6 cellular contexts compared by ENCODE assay signal in genomic region chrX:144089674-144090073, GRCh38.
A peak's percentile ranks its signal among the peaks of the same experiment; 100 is the strongest.
DNase-seq lines count a peak whose midpoint lies in the region; ATAC-seq, FAIRE-seq and TF ChIP-seq lines count a peak whose summit lies in the region.
"Not testable (repeated sequence)": the region's sequence is repeated elsewhere in the genome, so short reads cannot be mapped to it uniquely, and the experiment has no call there.

No MANE protein-coding gene starts in this region.

- TF ChIP-seq CTCF in activated CD8-positive, alpha-beta T cell treated with anti-CD3 and anti-CD28 coated beads for 36 hours (IDR thresholded peaks at IDR 0.05), result not testable (repeated sequence)

- not testable (repeated sequence) for H3K27me3 Mint-ChIP-seq in activated CD8-positive, alpha-beta T cell treated with anti-CD3 and anti-CD28 coated beads for 36 hours; activated T-helper 17 cell treated with anti-CD3 and anti-CD28 coated beads, Interleukin-2, amount 50 U/mL, for 72 hours; activated naive CD8-positive, alpha-beta T cell treated with anti-CD3 and anti-CD28 coated beads, Interleukin-2, amount 50 U/mL, for 24 hours; stimulated activated naive B cell treated with anti-CD40 and anti-IgM and Interleukin-4, amounts not matched to agents 10 μg/mL and 1 μg/mL and 100 μg/mL, for 72 hours; stimulated activated naive CD8-positive, alpha-beta T cell treated with anti-CD3 and anti-CD28 coated beads, Interleukin-15, amount 100 ng/mL, for 72 hours

- not testable (repeated sequence) for H3K4me3 Mint-ChIP-seq in activated CD8-positive, alpha-beta T cell treated with anti-CD3 and anti-CD28 coated beads for 36 hours; activated T-helper 17 cell treated with anti-CD3 and anti-CD28 coated beads, Interleukin-2, amount 50 U/mL, for 72 hours; activated naive CD8-positive, alpha-beta T cell treated with anti-CD3 and anti-CD28 coated beads, Interleukin-2, amount 50 U/mL, for 24 hours; stimulated activated naive B cell treated with anti-CD40 and anti-IgM and Interleukin-4, amounts not matched to agents 10 μg/mL and 1 μg/mL and 100 μg/mL, for 72 hours; stimulated activated naive CD8-positive, alpha-beta T cell treated with anti-CD3 and anti-CD28 coated beads, Interleukin-15, amount 100 ng/mL, for 72 hours

- peak; percentile 61 for ATAC-seq in activated CD8-positive, alpha-beta T cell treated with anti-CD3 and anti-CD28 coated beads for 36 hours
- ATAC-seq in activated T-helper 17 cell treated with anti-CD3 and anti-CD28 coated beads, Interleukin-2, amount 50 U/mL, for 72 hours (replicated peaks), result peak; percentile 43
- ATAC-seq in activated naive CD8-positive, alpha-beta T cell treated with anti-CD3 and anti-CD28 coated beads, Interleukin-2, amount 50 U/mL, for 24 hours, result peak; percentile 73
- ATAC-seq in stimulated activated naive B cell treated with anti-CD40 and anti-IgM and Interleukin-4, amounts not matched to agents 10 μg/mL and 1 μg/mL and 100 μg/mL, for 72 hours (replicated peaks), result peak; percentile 77 to 78
- peak; percentile 56 for ATAC-seq in stimulated activated naive CD8-positive, alpha-beta T cell treated with anti-CD3 and anti-CD28 coated beads, Interleukin-15, amount 100 ng/mL, for 72 hours

- not testable (repeated sequence) for H3K36me3 Mint-ChIP-seq in activated CD8-positive, alpha-beta T cell treated with anti-CD3 and anti-CD28 coated beads for 36 hours (ENCODE audit: low read depth); activated T-helper 17 cell treated with anti-CD3 and anti-CD28 coated beads, Interleukin-2, amount 50 U/mL, for 72 hours (ENCODE audit: low read depth); activated naive CD8-positive, alpha-beta T cell treated with anti-CD3 and anti-CD28 coated beads, Interleukin-2, amount 50 U/mL, for 24 hours (ENCODE audit: low read depth); stimulated activated naive B cell treated with anti-CD40 and anti-IgM and Interleukin-4, amounts not matched to agents 10 μg/mL and 1 μg/mL and 100 μg/mL, for 72 hours

- DNase-seq in H54 (ENCODE audit: insufficient read length, low spot score); activated CD8-positive, alpha-beta T cell treated with anti-CD3 and anti-CD28 coated beads for 36 hours; activated naive CD8-positive, alpha-beta T cell treated with anti-CD3 and anti-CD28 coated beads, Interleukin-2, amount 50 U/mL, for 24 hours; stimulated activated naive B cell treated with anti-CD40 and anti-IgM and Interleukin-4, amounts not matched to agents 10 μg/mL and 1 μg/mL and 100 μg/mL, for 72 hours; stimulated activated naive CD8-positive, alpha-beta T cell treated with anti-CD3 and anti-CD28 coated beads, Interleukin-15, amount 100 ng/mL, for 72 hours: not testable (repeated sequence)

- H3K9me3 Mint-ChIP-seq in activated CD8-positive, alpha-beta T cell treated with anti-CD3 and anti-CD28 coated beads for 36 hours; activated T-helper 17 cell treated with anti-CD3 and anti-CD28 coated beads, Interleukin-2, amount 50 U/mL, for 72 hours; activated naive CD8-positive, alpha-beta T cell treated with anti-CD3 and anti-CD28 coated beads, Interleukin-2, amount 50 U/mL, for 24 hours; stimulated activated naive B cell treated with anti-CD40 and anti-IgM and Interleukin-4, amounts not matched to agents 10 μg/mL and 1 μg/mL and 100 μg/mL, for 72 hours; stimulated activated naive CD8-positive, alpha-beta T cell treated with anti-CD3 and anti-CD28 coated beads, Interleukin-15, amount 100 ng/mL, for 72 hours: not testable (repeated sequence)

- peak; percentile 36 for FAIRE-seq in H54 (lab: Jason Lieb, UNC)

- CTCF ChIA-PET in activated CD8-positive, alpha-beta T cell treated with anti-CD3 and anti-CD28 coated beads for 36 hours (lab: Charles Lee), result not testable (repeated sequence)

- TF ChIP-seq POLR2A in H54 (IDR thresholded peaks at IDR 0.05; ENCODE audit: low read depth, low read length), result not testable (repeated sequence)

- POLR2A ChIA-PET in activated CD8-positive, alpha-beta T cell treated with anti-CD3 and anti-CD28 coated beads for 36 hours (lab: Charles Lee), result not testable (repeated sequence)

- H3K27ac Mint-ChIP-seq in activated CD8-positive, alpha-beta T cell treated with anti-CD3 and anti-CD28 coated beads for 36 hours; activated T-helper 17 cell treated with anti-CD3 and anti-CD28 coated beads, Interleukin-2, amount 50 U/mL, for 72 hours; activated naive CD8-positive, alpha-beta T cell treated with anti-CD3 and anti-CD28 coated beads, Interleukin-2, amount 50 U/mL, for 24 hours; stimulated activated naive B cell treated with anti-CD40 and anti-IgM and Interleukin-4, amounts not matched to agents 10 μg/mL and 1 μg/mL and 100 μg/mL, for 72 hours; stimulated activated naive CD8-positive, alpha-beta T cell treated with anti-CD3 and anti-CD28 coated beads, Interleukin-15, amount 100 ng/mL, for 72 hours: not testable (repeated sequence)

- intact Hi-C loops in activated CD8-positive, alpha-beta T cell treated with anti-CD3 and anti-CD28 coated beads for 36 hours (cut with micrococcal nuclease), result not testable (repeated sequence)

- H3K4me1 Mint-ChIP-seq in activated CD8-positive, alpha-beta T cell treated with anti-CD3 and anti-CD28 coated beads for 36 hours (ENCODE audit: low read depth); activated T-helper 17 cell treated with anti-CD3 and anti-CD28 coated beads, Interleukin-2, amount 50 U/mL, for 72 hours; activated naive CD8-positive, alpha-beta T cell treated with anti-CD3 and anti-CD28 coated beads, Interleukin-2, amount 50 U/mL, for 24 hours; stimulated activated naive B cell treated with anti-CD40 and anti-IgM and Interleukin-4, amounts not matched to agents 10 μg/mL and 1 μg/mL and 100 μg/mL, for 72 hours; stimulated activated naive CD8-positive, alpha-beta T cell treated with anti-CD3 and anti-CD28 coated beads, Interleukin-15, amount 100 ng/mL, for 72 hours: not testable (repeated sequence)
